Comparison of ENCODE assay signal across 1 cellular context in the genomic region with DNA sequence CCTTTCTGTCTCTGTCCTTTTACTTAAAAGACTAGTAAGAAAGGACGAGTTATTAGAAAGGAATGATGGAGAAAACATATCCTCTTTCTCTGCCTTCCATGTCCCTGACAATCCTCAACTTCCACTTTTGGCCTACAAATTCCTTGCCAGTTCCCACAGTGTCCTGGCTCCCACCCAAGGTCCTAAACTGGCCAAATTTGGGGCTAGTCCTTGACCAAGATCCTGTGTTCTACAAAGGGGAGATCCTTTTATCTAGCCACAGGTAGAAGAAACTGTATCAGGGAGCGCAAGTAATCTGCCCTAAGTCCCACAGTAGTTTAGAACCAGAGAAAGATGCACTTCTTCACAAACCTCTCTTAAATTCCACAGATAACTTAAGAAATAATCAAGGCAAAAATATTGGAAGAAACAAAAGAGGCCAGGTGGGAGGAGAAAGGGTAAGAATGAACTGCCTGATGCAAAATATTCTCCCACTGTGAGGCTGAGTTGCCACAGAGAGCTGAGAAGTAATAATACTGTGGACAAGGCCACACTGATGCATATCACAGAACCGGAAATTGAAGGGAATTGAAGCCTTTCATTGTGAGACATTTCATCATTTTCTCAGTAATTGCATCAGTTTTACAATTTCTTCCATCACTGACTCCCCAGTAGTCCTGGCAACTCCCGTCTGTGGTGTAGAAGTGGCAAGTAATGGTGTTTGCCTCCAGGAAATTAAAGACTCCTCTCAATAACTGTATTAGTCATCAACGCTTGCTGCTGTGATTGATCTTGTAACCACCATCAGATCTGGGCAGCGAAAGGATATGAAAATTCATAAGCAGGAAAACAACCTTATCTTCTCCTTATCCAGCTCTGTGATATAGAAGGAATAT.
TF ChIP-seq lines count a peak whose summit lies in the region.

No MANE protein-coding gene starts in this region.

TF ChIP-seq in K562, 482 proteins besides CTCF, POLR2A, EP300 and RAD21 (continued from another document and continues in another):
- TF ChIP-seq, protein P1, sequence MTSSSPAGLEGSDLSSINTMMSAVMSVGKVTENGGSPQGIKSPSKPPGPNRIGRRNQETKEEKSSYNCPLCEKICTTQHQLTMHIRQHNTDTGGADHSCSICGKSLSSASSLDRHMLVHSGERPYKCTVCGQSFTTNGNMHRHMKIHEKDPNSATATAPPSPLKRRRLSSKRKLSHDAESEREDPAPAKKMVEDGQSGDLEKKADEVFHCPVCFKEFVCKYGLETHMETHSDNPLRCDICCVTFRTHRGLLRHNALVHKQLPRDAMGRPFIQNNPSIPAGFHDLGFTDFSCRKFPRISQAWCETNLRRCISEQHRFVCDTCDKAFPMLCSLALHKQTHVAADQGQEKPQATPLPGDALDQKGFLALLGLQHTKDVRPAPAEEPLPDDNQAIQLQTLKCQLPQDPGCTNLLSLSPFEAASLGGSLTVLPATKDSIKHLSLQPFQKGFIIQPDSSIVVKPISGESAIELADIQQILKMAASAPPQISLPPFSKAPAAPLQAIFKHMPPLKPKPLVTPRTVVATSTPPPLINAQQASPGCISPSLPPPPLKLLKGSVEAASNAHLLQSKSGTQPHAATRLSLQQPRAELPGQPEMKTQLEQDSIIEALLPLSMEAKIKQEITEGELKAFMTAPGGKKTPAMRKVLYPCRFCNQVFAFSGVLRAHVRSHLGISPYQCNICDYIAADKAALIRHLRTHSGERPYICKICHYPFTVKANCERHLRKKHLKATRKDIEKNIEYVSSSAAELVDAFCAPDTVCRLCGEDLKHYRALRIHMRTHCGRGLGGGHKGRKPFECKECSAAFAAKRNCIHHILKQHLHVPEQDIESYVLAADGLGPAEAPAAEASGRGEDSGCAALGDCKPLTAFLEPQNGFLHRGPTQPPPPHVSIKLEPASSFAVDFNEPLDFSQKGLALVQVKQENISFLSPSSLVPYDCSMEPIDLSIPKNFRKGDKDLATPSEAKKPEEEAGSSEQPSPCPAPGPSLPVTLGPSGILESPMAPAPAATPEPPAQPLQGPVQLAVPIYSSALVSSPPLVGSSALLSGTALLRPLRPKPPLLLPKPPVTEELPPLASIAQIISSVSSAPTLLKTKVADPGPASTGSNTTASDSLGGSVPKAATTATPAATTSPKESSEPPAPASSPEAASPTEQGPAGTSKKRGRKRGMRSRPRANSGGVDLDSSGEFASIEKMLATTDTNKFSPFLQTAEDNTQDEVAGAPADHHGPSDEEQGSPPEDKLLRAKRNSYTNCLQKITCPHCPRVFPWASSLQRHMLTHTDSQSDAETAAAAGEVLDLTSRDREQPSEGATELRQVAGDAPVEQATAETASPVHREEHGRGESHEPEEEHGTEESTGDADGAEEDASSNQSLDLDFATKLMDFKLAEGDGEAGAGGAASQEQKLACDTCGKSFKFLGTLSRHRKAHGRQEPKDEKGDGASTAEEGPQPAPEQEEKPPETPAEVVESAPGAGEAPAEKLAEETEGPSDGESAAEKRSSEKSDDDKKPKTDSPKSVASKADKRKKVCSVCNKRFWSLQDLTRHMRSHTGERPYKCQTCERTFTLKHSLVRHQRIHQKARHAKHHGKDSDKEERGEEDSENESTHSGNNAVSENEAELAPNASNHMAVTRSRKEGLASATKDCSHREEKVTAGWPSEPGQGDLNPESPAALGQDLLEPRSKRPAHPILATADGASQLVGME (CRISPR knock-in tag; IDR thresholded peaks at IDR 0.05), result no peak
- TF ChIP-seq CBFA2T2 (conservative IDR thresholded peaks at IDR 0.05) (no peak), CBX1 (IDR thresholded peaks at IDR 0.05; ENCODE audit: low read depth) (no peak), ZNF184 (CRISPR knock-in tag; IDR thresholded peaks at IDR 0.05) (no peak), NONO (IDR thresholded peaks at IDR 0.05; ENCODE audit: low read depth in 2 of 2, low read length in 1 of 2) (no peak), ELF4 (CRISPR knock-in tag; IDR thresholded peaks at IDR 0.05) (no peak), NCOA6 (IDR thresholded peaks at IDR 0.05) (no peak), TBL1XR1 (IDR thresholded peaks at IDR 0.05; ENCODE audit: low read length in 2 of 2) (peak in 1 of 2 experiments; percentile 50; a peak in 1 of 4 replicates), HMG20A (CRISPR knock-in tag; conservative IDR thresholded peaks at IDR 0.05) (no peak), MCM3 (IDR thresholded peaks at IDR 0.05) (no peak), JUND (IDR thresholded peaks at IDR 0.05; ENCODE audit: borderline replicate concordance, low read depth, low read length) (peak; percentile 94), JUND (tag; IDR thresholded peaks at IDR 0.05; ENCODE audit: borderline replicate concordance, low read depth, low read length) (peak; percentile 68; the same call in 1 of the 3 replicates), ZNF197 (CRISPR knock-in tag; IDR thresholded peaks at IDR 0.05; ENCODE audit: low read depth) (peak; percentile 78; the same call in 1 of the 2 replicates), NFIX (CRISPR knock-in tag; IDR thresholded peaks at IDR 0.05; ENCODE audit: low read depth) (no peak), FOXJ2 (tag; IDR thresholded peaks at IDR 0.05) (no peak), MCM7 (IDR thresholded peaks at IDR 0.05) (no peak), GATAD2B (IDR thresholded peaks at IDR 0.05; ENCODE audit: borderline replicate concordance) (0 out of 2 replicates have a peak, but pooled peaks have one; percentile 19), POLR2AphosphoS2 (IDR thresholded peaks at IDR 0.05; ENCODE audit: low read length) (no peak), NR2F6 (CRISPR knock-in tag; IDR thresholded peaks at IDR 0.05) (no peak), HIVEP1 (CRISPR knock-in tag; IDR thresholded peaks at IDR 0.05) (no peak), PTTG1 (tag; IDR thresholded peaks at IDR 0.05; ENCODE audit: low read depth) (no peak), MAFK (IDR thresholded peaks at IDR 0.05; ENCODE audit: low read length) (no peak), KLF16 (IDR thresholded peaks at IDR 0.05) (no peak), DACH1 (IDR thresholded peaks at IDR 0.05; ENCODE audit: partially characterized antibody) (no peak), EHMT2 (IDR thresholded peaks at IDR 0.05) (no peak), ZNF212 (CRISPR knock-in tag; IDR thresholded peaks at IDR 0.05) (no peak), NFATC3 (IDR thresholded peaks at IDR 0.05) (no peak), PCBP2 (IDR thresholded peaks at IDR 0.05; ENCODE audit: low read depth, low read length, poor library complexity, severe bottlenecking) (no peak), NR2C1 (IDR thresholded peaks at IDR 0.05) (no peak; the same call in 1 of the 2 replicates), NR2C1 (tag; IDR thresholded peaks at IDR 0.05) (peak; percentile 41; the same call in 1 of the 2 replicates), CBFA2T3 (IDR thresholded peaks at IDR 0.05) (no peak), ZNF583 (CRISPR knock-in tag; IDR thresholded peaks at IDR 0.05) (no peak)
- TF ChIP-seq, protein P2, sequence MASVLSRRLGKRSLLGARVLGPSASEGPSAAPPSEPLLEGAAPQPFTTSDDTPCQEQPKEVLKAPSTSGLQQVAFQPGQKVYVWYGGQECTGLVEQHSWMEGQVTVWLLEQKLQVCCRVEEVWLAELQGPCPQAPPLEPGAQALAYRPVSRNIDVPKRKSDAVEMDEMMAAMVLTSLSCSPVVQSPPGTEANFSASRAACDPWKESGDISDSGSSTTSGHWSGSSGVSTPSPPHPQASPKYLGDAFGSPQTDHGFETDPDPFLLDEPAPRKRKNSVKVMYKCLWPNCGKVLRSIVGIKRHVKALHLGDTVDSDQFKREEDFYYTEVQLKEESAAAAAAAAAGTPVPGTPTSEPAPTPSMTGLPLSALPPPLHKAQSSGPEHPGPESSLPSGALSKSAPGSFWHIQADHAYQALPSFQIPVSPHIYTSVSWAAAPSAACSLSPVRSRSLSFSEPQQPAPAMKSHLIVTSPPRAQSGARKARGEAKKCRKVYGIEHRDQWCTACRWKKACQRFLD (CRISPR knock-in tag; IDR thresholded peaks at IDR 0.05), result no peak
- TF ChIP-seq, protein P3, sequence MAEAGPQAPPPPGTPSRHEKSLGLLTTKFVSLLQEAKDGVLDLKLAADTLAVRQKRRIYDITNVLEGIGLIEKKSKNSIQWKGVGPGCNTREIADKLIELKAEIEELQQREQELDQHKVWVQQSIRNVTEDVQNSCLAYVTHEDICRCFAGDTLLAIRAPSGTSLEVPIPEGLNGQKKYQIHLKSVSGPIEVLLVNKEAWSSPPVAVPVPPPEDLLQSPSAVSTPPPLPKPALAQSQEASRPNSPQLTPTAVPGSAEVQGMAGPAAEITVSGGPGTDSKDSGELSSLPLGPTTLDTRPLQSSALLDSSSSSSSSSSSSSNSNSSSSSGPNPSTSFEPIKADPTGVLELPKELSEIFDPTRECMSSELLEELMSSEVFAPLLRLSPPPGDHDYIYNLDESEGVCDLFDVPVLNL (CRISPR knock-in tag; IDR thresholded peaks at IDR 0.05; ENCODE audit: low read depth), result no peak
- TF ChIP-seq, protein P4, sequence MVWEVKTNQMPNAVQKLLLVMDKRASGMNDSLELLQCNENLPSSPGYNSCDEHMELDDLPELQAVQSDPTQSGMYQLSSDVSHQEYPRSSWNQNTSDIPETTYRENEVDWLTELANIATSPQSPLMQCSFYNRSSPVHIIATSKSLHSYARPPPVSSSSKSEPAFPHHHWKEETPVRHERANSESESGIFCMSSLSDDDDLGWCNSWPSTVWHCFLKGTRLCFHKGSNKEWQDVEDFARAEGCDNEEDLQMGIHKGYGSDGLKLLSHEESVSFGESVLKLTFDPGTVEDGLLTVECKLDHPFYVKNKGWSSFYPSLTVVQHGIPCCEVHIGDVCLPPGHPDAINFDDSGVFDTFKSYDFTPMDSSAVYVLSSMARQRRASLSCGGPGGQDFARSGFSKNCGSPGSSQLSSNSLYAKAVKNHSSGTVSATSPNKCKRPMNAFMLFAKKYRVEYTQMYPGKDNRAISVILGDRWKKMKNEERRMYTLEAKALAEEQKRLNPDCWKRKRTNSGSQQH (CRISPR knock-in tag; IDR thresholded peaks at IDR 0.05), result 0 out of 2 replicates have a peak, but pooled peaks have one; percentile 26
- TF ChIP-seq, protein P5, sequence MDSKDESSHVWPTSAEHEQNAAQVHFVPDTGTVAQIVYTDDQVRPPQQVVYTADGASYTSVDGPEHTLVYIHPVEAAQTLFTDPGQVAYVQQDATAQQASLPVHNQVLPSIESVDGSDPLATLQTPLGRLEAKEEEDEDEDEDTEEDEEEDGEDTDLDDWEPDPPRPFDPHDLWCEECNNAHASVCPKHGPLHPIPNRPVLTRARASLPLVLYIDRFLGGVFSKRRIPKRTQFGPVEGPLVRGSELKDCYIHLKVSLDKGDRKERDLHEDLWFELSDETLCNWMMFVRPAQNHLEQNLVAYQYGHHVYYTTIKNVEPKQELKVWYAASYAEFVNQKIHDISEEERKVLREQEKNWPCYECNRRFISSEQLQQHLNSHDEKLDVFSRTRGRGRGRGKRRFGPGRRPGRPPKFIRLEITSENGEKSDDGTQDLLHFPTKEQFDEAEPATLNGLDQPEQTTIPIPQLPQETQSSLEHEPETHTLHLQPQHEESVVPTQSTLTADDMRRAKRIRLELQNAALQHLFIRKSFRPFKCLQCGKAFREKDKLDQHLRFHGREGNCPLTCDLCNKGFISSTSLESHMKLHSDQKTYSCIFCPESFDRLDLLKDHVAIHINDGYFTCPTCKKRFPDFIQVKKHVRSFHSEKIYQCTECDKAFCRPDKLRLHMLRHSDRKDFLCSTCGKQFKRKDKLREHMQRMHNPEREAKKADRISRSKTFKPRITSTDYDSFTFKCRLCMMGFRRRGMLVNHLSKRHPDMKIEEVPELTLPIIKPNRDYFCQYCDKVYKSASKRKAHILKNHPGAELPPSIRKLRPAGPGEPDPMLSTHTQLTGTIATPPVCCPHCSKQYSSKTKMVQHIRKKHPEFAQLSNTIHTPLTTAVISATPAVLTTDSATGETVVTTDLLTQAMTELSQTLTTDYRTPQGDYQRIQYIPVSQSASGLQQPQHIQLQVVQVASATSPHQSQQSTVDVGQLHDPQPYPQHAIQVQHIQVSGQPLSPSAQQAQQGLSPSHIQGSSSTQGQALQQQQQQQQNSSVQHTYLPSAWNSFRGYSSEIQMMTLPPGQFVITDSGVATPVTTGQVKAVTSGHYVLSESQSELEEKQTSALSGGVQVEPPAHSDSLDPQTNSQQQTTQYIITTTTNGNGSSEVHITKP (IDR thresholded peaks at IDR 0.05; ENCODE audit: partially characterized antibody), result no peak
- TF ChIP-seq, protein P6, sequence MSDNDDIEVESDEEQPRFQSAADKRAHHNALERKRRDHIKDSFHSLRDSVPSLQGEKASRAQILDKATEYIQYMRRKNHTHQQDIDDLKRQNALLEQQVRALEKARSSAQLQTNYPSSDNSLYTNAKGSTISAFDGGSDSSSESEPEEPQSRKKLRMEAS (CRISPR knock-in tag; IDR thresholded peaks at IDR 0.05), result no peak
- TF ChIP-seq, protein P7, sequence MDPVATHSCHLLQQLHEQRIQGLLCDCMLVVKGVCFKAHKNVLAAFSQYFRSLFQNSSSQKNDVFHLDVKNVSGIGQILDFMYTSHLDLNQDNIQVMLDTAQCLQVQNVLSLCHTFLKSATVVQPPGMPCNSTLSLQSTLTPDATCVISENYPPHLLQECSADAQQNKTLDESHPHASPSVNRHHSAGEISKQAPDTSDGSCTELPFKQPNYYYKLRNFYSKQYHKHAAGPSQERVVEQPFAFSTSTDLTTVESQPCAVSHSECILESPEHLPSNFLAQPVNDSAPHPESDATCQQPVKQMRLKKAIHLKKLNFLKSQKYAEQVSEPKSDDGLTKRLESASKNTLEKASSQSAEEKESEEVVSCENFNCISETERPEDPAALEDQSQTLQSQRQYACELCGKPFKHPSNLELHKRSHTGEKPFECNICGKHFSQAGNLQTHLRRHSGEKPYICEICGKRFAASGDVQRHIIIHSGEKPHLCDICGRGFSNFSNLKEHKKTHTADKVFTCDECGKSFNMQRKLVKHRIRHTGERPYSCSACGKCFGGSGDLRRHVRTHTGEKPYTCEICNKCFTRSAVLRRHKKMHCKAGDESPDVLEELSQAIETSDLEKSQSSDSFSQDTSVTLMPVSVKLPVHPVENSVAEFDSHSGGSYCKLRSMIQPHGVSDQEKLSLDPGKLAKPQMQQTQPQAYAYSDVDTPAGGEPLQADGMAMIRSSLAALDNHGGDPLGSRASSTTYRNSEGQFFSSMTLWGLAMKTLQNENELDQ (CRISPR knock-in tag; IDR thresholded peaks at IDR 0.05; ENCODE audit: borderline replicate concordance), result no peak
- TF ChIP-seq, protein P8, sequence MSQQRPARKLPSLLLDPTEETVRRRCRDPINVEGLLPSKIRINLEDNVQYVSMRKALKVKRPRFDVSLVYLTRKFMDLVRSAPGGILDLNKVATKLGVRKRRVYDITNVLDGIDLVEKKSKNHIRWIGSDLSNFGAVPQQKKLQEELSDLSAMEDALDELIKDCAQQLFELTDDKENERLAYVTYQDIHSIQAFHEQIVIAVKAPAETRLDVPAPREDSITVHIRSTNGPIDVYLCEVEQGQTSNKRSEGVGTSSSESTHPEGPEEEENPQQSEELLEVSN (IDR thresholded peaks at IDR 0.05; ENCODE audit: borderline replicate concordance in 1 of 2, extremely low read depth in 1 of 2, insufficient read depth in 1 of 2, insufficient read length in 1 of 2, low read depth in 1 of 2, low read length in 1 of 2, poor library complexity in 1 of 2, severe bottlenecking in 1 of 2), result no peak
- TF ChIP-seq, protein P9, sequence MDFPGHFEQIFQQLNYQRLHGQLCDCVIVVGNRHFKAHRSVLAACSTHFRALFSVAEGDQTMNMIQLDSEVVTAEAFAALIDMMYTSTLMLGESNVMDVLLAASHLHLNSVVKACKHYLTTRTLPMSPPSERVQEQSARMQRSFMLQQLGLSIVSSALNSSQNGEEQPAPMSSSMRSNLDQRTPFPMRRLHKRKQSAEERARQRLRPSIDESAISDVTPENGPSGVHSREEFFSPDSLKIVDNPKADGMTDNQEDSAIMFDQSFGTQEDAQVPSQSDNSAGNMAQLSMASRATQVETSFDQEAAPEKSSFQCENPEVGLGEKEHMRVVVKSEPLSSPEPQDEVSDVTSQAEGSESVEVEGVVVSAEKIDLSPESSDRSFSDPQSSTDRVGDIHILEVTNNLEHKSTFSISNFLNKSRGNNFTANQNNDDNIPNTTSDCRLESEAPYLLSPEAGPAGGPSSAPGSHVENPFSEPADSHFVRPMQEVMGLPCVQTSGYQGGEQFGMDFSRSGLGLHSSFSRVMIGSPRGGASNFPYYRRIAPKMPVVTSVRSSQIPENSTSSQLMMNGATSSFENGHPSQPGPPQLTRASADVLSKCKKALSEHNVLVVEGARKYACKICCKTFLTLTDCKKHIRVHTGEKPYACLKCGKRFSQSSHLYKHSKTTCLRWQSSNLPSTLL (IDR thresholded peaks at IDR 0.05), result no peak
